Comparison of ENCODE assay signal across 1 cellular context in the genomic region with DNA sequence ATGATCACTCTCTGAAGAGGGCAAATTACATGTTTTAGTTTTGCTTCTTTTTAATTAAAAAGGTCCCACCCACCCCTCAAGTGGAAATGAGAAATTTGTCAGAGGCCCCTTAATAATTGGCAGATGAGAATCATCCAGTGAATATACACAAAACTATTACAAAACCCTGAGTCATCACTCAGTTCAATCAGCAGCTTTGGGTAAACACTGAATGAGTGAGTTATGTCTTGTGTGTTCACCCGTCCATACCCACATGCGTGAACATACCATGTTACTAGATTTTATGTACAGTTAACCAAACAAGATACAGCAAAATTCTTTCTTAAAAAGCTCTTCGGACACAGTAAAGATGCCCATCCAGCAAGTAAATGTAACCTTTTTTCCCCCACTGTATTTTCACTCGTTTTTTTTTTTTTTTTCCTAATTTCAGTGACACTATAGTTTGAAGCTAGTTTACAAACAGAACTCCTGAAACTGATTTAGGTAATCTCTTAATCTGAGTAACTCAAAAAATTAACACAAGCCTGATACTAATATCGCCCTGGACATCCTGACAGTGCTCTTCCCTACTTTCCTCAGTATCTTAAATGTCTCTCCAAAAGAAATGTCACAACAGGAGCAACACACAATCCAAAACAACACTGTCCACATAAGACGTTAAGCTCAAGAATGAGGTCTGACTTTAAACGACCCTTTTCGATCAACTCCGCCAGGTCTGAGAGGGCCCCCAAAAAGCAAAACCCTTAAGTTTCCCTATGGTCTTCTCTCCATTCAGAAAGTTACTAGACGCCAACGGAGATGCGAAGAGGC.
A peak's percentile ranks its signal among the peaks of the same experiment; 100 is the strongest.
TF ChIP-seq lines count a peak whose summit lies in the region.

No MANE protein-coding gene starts in this region.

TF ChIP-seq in HepG2, 621 proteins besides CTCF, POLR2A, EP300 and RAD21 (continued from another document):
- TF ChIP-seq, protein P1, sequence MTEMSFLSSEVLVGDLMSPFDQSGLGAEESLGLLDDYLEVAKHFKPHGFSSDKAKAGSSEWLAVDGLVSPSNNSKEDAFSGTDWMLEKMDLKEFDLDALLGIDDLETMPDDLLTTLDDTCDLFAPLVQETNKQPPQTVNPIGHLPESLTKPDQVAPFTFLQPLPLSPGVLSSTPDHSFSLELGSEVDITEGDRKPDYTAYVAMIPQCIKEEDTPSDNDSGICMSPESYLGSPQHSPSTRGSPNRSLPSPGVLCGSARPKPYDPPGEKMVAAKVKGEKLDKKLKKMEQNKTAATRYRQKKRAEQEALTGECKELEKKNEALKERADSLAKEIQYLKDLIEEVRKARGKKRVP (CRISPR knock-in tag; IDR thresholded peaks at IDR 0.05), result peak in 1 of 2 experiments; percentile 23; a peak in 1 of 4 replicates
- TF ChIP-seq ZBTB7A (CRISPR knock-in tag; IDR thresholded peaks at IDR 0.05) (no peak), SIX1 (CRISPR knock-in tag; IDR thresholded peaks at IDR 0.05; ENCODE audit: borderline replicate concordance) (no peak), SIX4 (CRISPR knock-in tag; IDR thresholded peaks at IDR 0.05) (no peak), ZIK1 (CRISPR knock-in tag; IDR thresholded peaks at IDR 0.05; ENCODE audit: borderline replicate concordance, low read depth) (no peak), XRCC5 (optimal IDR thresholded peaks at IDR 0.05; ENCODE audit: low read length) (no peak), TOE1 (CRISPR knock-in tag; IDR thresholded peaks at IDR 0.05) (no peak), FOXP1 (IDR thresholded peaks at IDR 0.05) (no peak), FOXP1 (CRISPR knock-in tag; IDR thresholded peaks at IDR 0.05) (peak; percentile 68), ZNF10 (CRISPR knock-in tag; IDR thresholded peaks at IDR 0.05; ENCODE audit: borderline replicate concordance, low read depth) (no peak), SP4 (CRISPR knock-in tag; IDR thresholded peaks at IDR 0.05) (no peak), NFRKB (IDR thresholded peaks at IDR 0.05) (no peak), HES4 (CRISPR knock-in tag; IDR thresholded peaks at IDR 0.05; ENCODE audit: borderline replicate concordance) (no peak), NR2F6 (IDR thresholded peaks at IDR 0.05) (no peak), NR2F6 (CRISPR knock-in tag; IDR thresholded peaks at IDR 0.05) (0 out of 2 replicates have a peak, but pooled peaks have one; percentile 27), ZFY (CRISPR knock-in tag; IDR thresholded peaks at IDR 0.05) (no peak), KDM6A (CRISPR knock-in tag; IDR thresholded peaks at IDR 0.05; ENCODE audit: low read depth) (no peak), REL (CRISPR knock-in tag; conservative IDR thresholded peaks at IDR 0.05) (no peak), SATB2 (CRISPR knock-in tag; IDR thresholded peaks at IDR 0.05) (no peak), IRX3 (CRISPR knock-in tag; IDR thresholded peaks at IDR 0.05; ENCODE audit: borderline replicate concordance, low read depth) (no peak), NFKBIZ (CRISPR knock-in tag; IDR thresholded peaks at IDR 0.05) (no peak), SAP130 (CRISPR knock-in tag; IDR thresholded peaks at IDR 0.05; ENCODE audit: low read depth) (peak; percentile 97), ZBTB38 (CRISPR knock-in tag; IDR thresholded peaks at IDR 0.05) (no peak), PAF1 (CRISPR knock-in tag; IDR thresholded peaks at IDR 0.05) (no peak), REXO4 (CRISPR knock-in tag; IDR thresholded peaks at IDR 0.05; ENCODE audit: borderline replicate concordance) (no peak), NFIC (IDR thresholded peaks at IDR 0.05; ENCODE audit: low read length) (no peak), ZNF232 (CRISPR knock-in tag; IDR thresholded peaks at IDR 0.05; ENCODE audit: borderline replicate concordance) (no peak), DR1 (CRISPR knock-in tag; IDR thresholded peaks at IDR 0.05) (no peak), ASH2L (IDR thresholded peaks at IDR 0.05; ENCODE audit: insufficient read length, low read depth, low read length) (peak; percentile 55), GABPB1 (CRISPR knock-in tag; IDR thresholded peaks at IDR 0.05) (no peak), ZNF644 (CRISPR knock-in tag; IDR thresholded peaks at IDR 0.05; ENCODE audit: low read depth) (no peak)
- TF ChIP-seq, protein P2, sequence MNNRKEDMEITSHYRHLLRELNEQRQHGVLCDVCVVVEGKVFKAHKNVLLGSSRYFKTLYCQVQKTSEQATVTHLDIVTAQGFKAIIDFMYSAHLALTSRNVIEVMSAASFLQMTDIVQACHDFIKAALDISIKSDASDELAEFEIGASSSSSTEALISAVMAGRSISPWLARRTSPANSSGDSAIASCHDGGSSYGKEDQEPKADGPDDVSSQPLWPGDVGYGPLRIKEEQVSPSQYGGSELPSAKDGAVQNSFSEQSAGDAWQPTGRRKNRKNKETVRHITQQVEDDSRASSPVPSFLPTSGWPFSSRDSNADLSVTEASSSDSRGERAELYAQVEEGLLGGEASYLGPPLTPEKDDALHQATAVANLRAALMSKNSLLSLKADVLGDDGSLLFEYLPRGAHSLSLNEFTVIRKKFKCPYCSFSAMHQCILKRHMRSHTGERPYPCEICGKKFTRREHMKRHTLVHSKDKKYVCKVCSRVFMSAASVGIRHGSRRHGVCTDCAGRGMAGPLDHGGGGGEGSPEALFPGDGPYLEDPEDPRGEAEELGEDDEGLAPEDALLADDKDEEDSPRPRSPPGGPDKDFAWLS (CRISPR knock-in tag; IDR thresholded peaks at IDR 0.05; ENCODE audit: borderline replicate concordance), result no peak
- TF ChIP-seq, protein P3, sequence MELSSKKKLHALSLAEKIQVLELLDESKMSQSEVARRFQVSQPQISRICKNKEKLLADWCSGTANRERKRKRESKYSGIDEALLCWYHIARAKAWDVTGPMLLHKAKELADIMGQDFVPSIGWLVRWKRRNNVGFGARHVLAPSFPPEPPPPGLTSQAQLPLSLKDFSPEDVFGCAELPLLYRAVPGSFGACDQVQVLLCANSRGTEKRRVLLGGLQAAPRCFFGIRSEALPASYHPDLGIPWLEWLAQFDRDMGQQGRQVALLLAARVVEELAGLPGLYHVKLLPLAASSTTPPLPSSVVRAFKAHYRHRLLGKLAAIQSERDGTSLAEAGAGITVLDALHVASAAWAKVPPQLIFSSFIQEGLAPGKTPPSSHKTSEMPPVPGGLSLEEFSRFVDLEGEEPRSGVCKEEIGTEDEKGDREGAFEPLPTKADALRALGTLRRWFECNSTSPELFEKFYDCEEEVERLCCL (CRISPR knock-in tag; IDR thresholded peaks at IDR 0.05; ENCODE audit: borderline replicate concordance), result no peak
- TF ChIP-seq, protein P4, sequence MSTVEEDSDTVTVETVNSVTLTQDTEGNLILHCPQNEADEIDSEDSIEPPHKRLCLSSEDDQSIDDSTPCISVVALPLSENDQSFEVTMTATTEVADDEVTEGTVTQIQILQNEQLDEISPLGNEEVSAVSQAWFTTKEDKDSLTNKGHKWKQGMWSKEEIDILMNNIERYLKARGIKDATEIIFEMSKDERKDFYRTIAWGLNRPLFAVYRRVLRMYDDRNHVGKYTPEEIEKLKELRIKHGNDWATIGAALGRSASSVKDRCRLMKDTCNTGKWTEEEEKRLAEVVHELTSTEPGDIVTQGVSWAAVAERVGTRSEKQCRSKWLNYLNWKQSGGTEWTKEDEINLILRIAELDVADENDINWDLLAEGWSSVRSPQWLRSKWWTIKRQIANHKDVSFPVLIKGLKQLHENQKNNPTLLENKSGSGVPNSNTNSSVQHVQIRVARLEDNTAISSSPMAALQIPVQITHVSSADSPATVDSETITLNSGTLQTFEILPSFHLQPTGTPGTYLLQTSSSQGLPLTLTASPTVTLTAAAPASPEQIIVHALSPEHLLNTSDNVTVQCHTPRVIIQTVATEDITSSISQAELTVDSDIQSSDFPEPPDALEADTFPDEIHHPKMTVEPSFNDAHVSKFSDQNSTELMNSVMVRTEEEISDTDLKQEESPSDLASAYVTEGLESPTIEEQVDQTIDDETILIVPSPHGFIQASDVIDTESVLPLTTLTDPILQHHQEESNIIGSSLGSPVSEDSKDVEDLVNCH (CRISPR knock-in tag; IDR thresholded peaks at IDR 0.05), result no peak
- TF ChIP-seq, protein P5, sequence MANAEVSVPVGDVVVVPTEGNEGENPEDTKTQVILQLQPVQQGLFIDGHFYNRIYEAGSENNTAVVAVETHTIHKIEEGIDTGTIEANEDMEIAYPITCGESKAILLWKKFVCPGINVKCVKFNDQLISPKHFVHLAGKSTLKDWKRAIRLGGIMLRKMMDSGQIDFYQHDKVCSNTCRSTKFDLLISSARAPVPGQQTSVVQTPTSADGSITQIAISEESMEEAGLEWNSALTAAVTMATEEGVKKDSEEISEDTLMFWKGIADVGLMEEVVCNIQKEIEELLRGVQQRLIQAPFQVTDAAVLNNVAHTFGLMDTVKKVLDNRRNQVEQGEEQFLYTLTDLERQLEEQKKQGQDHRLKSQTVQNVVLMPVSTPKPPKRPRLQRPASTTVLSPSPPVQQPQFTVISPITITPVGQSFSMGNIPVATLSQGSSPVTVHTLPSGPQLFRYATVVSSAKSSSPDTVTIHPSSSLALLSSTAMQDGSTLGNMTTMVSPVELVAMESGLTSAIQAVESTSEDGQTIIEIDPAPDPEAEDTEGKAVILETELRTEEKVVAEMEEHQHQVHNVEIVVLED (CRISPR knock-in tag; IDR thresholded peaks at IDR 0.05; ENCODE audit: borderline replicate concordance), result no peak
- TF ChIP-seq, protein P6, sequence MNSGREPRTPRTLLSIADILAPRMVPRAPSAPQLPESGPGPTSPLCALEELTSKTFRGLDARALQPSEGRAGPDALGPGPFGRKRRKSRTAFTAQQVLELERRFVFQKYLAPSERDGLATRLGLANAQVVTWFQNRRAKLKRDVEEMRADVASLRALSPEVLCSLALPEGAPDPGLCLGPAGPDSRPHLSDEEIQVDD (CRISPR knock-in tag; IDR thresholded peaks at IDR 0.05; ENCODE audit: borderline replicate concordance), result no peak
- TF ChIP-seq, protein P7, sequence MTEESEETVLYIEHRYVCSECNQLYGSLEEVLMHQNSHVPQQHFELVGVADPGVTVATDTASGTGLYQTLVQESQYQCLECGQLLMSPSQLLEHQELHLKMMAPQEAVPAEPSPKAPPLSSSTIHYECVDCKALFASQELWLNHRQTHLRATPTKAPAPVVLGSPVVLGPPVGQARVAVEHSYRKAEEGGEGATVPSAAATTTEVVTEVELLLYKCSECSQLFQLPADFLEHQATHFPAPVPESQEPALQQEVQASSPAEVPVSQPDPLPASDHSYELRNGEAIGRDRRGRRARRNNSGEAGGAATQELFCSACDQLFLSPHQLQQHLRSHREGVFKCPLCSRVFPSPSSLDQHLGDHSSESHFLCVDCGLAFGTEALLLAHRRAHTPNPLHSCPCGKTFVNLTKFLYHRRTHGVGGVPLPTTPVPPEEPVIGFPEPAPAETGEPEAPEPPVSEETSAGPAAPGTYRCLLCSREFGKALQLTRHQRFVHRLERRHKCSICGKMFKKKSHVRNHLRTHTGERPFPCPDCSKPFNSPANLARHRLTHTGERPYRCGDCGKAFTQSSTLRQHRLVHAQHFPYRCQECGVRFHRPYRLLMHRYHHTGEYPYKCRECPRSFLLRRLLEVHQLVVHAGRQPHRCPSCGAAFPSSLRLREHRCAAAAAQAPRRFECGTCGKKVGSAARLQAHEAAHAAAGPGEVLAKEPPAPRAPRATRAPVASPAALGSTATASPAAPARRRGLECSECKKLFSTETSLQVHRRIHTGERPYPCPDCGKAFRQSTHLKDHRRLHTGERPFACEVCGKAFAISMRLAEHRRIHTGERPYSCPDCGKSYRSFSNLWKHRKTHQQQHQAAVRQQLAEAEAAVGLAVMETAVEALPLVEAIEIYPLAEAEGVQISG (CRISPR knock-in tag; IDR thresholded peaks at IDR 0.05), result no peak
- TF ChIP-seq, protein P8, sequence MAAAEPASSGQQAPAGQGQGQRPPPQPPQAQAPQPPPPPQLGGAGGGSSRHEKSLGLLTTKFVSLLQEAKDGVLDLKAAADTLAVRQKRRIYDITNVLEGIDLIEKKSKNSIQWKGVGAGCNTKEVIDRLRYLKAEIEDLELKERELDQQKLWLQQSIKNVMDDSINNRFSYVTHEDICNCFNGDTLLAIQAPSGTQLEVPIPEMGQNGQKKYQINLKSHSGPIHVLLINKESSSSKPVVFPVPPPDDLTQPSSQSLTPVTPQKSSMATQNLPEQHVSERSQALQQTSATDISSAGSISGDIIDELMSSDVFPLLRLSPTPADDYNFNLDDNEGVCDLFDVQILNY (CRISPR knock-in tag; conservative IDR thresholded peaks at IDR 0.05), result no peak
TF ChIP-seq in HepG2: peak in this region for 73.
